Comparison of ENCODE assay signal across 9 cellular contexts in genomic region chr17:38982858-38983746, GRCh38. TPM values are rescaled to one million over a fixed set of nuclear protein-coding genes. Genes with fewer than 3 reads are reported as not detected.
DNase-seq lines count a peak whose midpoint lies in the region; ATAC-seq and TF ChIP-seq lines count a peak whose summit lies in the region.
"Had no signal": no experiment of that assay in that cellular context is flagged by ENCODE, and none has a peak within 500 bp of the region (broad histone marks: within the 10 kb centered on the region; RNA-seq: fewer than 3 reads in every experiment).

No MANE protein-coding gene starts in this region.

- TF ChIP-seq CTCF in progenitor cell of endocrine pancreas (IDR thresholded peaks at IDR 0.05; ENCODE audit: unreplicated experiment) = peak; percentile 80

- TF ChIP-seq EP300 in Ishikawa (IDR thresholded peaks at IDR 0.05; ENCODE audit: borderline replicate concordance) = no peak

- no peak overlapping the region for H3K4me3 Mint-ChIP-seq in activated T-helper 2 cell treated with anti-CD3 and anti-CD28 coated beads, Interferon-gamma antibody, Interleukin-2, Interleukin-4, amounts not matched to agents 10 μg/mL and 5 μg/mL and 100 μg/mL, durations not matched to agents 14 hours and 24 hours and 36 hours (ENCODE audit: low read depth)
- H3K4me3 Mint-ChIP-seq in progenitor cell of endocrine pancreas (ENCODE audit: low read depth) = no peak overlapping the region
- H3K4me3 Mint-ChIP-seq: activated naive CD4-positive, alpha-beta T cell treated with anti-CD3 and anti-CD28 coated beads, Interleukin-2, amount 50 U/mL, for 24 hours had no signal

- H3K4me1 Mint-ChIP-seq in activated T-helper 2 cell treated with anti-CD3 and anti-CD28 coated beads, Interferon-gamma antibody, Interleukin-2, Interleukin-4, amounts not matched to agents 10 μg/mL and 5 μg/mL and 100 μg/mL, durations not matched to agents 14 hours and 24 hours and 36 hours (ENCODE audit: low read depth) = peaks cover 5% of the 10 kb centered on the region
- no peaks in the 10 kb centered on the region for H3K4me1 Mint-ChIP-seq in progenitor cell of endocrine pancreas (ENCODE audit: low read depth)

- intact Hi-C loops in activated T-helper 2 cell treated with anti-CD3 and anti-CD28 coated beads, Interferon-gamma antibody, Interleukin-2, Interleukin-4, amounts not matched to agents 10 μg/mL and 5 μg/mL and 100 μg/mL, durations not matched to agents 14 hours and 24 hours and 36 hours (cut with micrococcal nuclease) = loop anchor here (1.0 to 5.0 kb wide), 5 partner anchors 74 to 261 kb away; no protein-coding TSS in a partner anchor

- peak; percentile 75 for DNase-seq in DMS79 treated with DMSO at 0.1 percent for 48 hours (lab: John Stamatoyannopoulos, UW)
- DNase-seq in NOMO-1 (lab: John Stamatoyannopoulos, UW; ENCODE audit: unreplicated experiment in 2 of 2) = peak; percentile 41 to 82
- peak; percentile 19 for DNase-seq in activated T-helper 2 cell treated with anti-CD3 and anti-CD28 coated beads, Interferon-gamma antibody, Interleukin-2, Interleukin-4, amounts not matched to agents 10 μg/mL and 5 μg/mL and 100 μg/mL, durations not matched to agents 14 hours and 24 hours and 36 hours (ENCODE audit: low spot score)
- DNase-seq in glomerular endothelial cell (ENCODE audit: extremely low read depth, low read depth, low spot score) = peak; percentile 60
- DNase-seq in progenitor cell of endocrine pancreas (ENCODE audit: low spot score, unreplicated experiment) = no peak

- TF ChIP-seq RAD21 in Ishikawa (IDR thresholded peaks at IDR 0.05; ENCODE audit: low read depth) = peak; percentile 91

- H3K9me3 Mint-ChIP-seq in activated T-helper 2 cell treated with anti-CD3 and anti-CD28 coated beads, Interferon-gamma antibody, Interleukin-2, Interleukin-4, amounts not matched to agents 10 μg/mL and 5 μg/mL and 100 μg/mL, durations not matched to agents 14 hours and 24 hours and 36 hours = no peaks in the 10 kb centered on the region
- H3K9me3 Mint-ChIP-seq in progenitor cell of endocrine pancreas (ENCODE audit: low read depth) = no peaks in the 10 kb centered on the region
- H3K9me3 Mint-ChIP-seq: activated naive CD4-positive, alpha-beta T cell treated with anti-CD3 and anti-CD28 coated beads, Interleukin-2, amount 50 U/mL, for 24 hours had no signal

- no peaks in the 10 kb centered on the region for H3K36me3 Mint-ChIP-seq in activated T-helper 2 cell treated with anti-CD3 and anti-CD28 coated beads, Interferon-gamma antibody, Interleukin-2, Interleukin-4, amounts not matched to agents 10 μg/mL and 5 μg/mL and 100 μg/mL, durations not matched to agents 14 hours and 24 hours and 36 hours (ENCODE audit: low read depth)
- no peaks in the 10 kb centered on the region for H3K36me3 Mint-ChIP-seq in progenitor cell of endocrine pancreas (ENCODE audit: insufficient read depth)
- H3K36me3 Mint-ChIP-seq: activated naive CD4-positive, alpha-beta T cell treated with anti-CD3 and anti-CD28 coated beads, Interleukin-2, amount 50 U/mL, for 24 hours had no signal

- peaks cover 13% of the 10 kb centered on the region for H3K27me3 Mint-ChIP-seq in activated T-helper 2 cell treated with anti-CD3 and anti-CD28 coated beads, Interferon-gamma antibody, Interleukin-2, Interleukin-4, amounts not matched to agents 10 μg/mL and 5 μg/mL and 100 μg/mL, durations not matched to agents 14 hours and 24 hours and 36 hours (ENCODE audit: low read depth)
- no peaks in the 10 kb centered on the region for H3K27me3 Mint-ChIP-seq in progenitor cell of endocrine pancreas
- H3K27me3 Mint-ChIP-seq: activated naive CD4-positive, alpha-beta T cell treated with anti-CD3 and anti-CD28 coated beads, Interleukin-2, amount 50 U/mL, for 24 hours had no signal

- H3K27ac Mint-ChIP-seq in activated T-helper 2 cell treated with anti-CD3 and anti-CD28 coated beads, Interferon-gamma antibody, Interleukin-2, Interleukin-4, amounts not matched to agents 10 μg/mL and 5 μg/mL and 100 μg/mL, durations not matched to agents 14 hours and 24 hours and 36 hours = no peak overlapping the region
- H3K27ac Mint-ChIP-seq in progenitor cell of endocrine pancreas = no peak overlapping the region
- H3K27ac Mint-ChIP-seq: activated naive CD4-positive, alpha-beta T cell treated with anti-CD3 and anti-CD28 coated beads, Interleukin-2, amount 50 U/mL, for 24 hours had no signal

- ATAC-seq in HG03025 (IDR thresholded peaks at IDR 0.05; ENCODE audit: low FRiP score, unreplicated experiment) (no peak), HG02973 (IDR thresholded peaks at IDR 0.05; ENCODE audit: unreplicated experiment) (no peak)

TF ChIP-seq in Ishikawa, 13 proteins besides CTCF, POLR2A, EP300 and RAD21:
- TF ChIP-seq REST (IDR thresholded peaks at IDR 0.05; ENCODE audit: low read depth) = no peak
- TF ChIP-seq NFIC (IDR thresholded peaks at IDR 0.05) = no peak
- 0 out of 2 replicates have a peak, but pooled peaks have one; percentile 16 for TF ChIP-seq FOXM1 (IDR thresholded peaks at IDR 0.05; ENCODE audit: borderline replicate concordance, low read depth)

RNA-seq across cellular contexts. Expression of gene FBXO47, which starts 15.9 kb away (rescaled TPM):
- total RNA-seq in activated T-helper 2 cell treated with anti-CD3 and anti-CD28 coated beads, Interferon-gamma antibody, Interleukin-2, Interleukin-4, amounts not matched to agents 10 μg/mL and 5 μg/mL and 100 μg/mL, durations not matched to agents 14 hours and 24 hours and 36 hours = not detected in 2 replicates
- total RNA-seq in glomerular endothelial cell = not detected in 2 replicates
- not detected in 2 replicates for total RNA-seq in progenitor cell of endocrine pancreas
